Comparison of ENCODE assay signal across 12 cellular contexts in genomic region chr16:67406628-67407027, GRCh38. TPM values are rescaled to one million over a fixed set of nuclear protein-coding genes. Genes with fewer than 3 reads are reported as not detected.
A peak's percentile ranks its signal among the peaks of the same experiment; 100 is the strongest.
DNase-seq lines count a peak whose midpoint lies in the region; ATAC-seq and TF ChIP-seq lines count a peak whose summit lies in the region.
"Had no signal": no experiment of that assay in that cellular context is flagged by ENCODE, and none has a peak within 500 bp of the region (broad histone marks: within the 10 kb centered on the region; RNA-seq: fewer than 3 reads in every experiment).

No MANE protein-coding gene starts in this region.

- no peaks in the 10 kb centered on the region for H3K9me3 Mint-ChIP-seq in stimulated activated naive CD8-positive, alpha-beta T cell treated with anti-CD3 and anti-CD28 coated beads, Interleukin-15, amount 100 ng/mL, for 72 hours
- H3K9me3 Mint-ChIP-seq in activated naive CD4-positive, alpha-beta T cell treated with anti-CD3 and anti-CD28 coated beads, Interleukin-2, amount 10 ng/mL, durations not matched to agents 7 days and 5 days = no peaks in the 10 kb centered on the region
- H3K9me3 Mint-ChIP-seq: activated T-helper 2 cell treated with anti-CD3 and anti-CD28 coated beads, Interferon-gamma antibody, Interleukin-2, Interleukin-4, amounts not matched to agents 10 μg/mL and 5 μg/mL and 100 μg/mL, durations not matched to agents 14 hours and 24 hours and 36 hours; CD4-positive, alpha-beta memory T cell had no signal

- H3K4me1 ChIP-seq in adipocyte (ENCODE audit: control insufficient read depth, insufficient read depth, low read length) = peaks cover 34% of the 10 kb centered on the region
- peaks cover 22% of the 10 kb centered on the region for H3K4me1 ChIP-seq in prostate gland (replicated peaks)

- H3K4me3 ChIP-seq in adipocyte (ENCODE audit: low read length) (peak overlapping the region; percentile 47), fibroblast of the aortic adventitia (ENCODE audit: low read depth, low read length) (no peak overlapping the region), prostate gland (no peak overlapping the region)

- 44% methylated on average over 3 of the region's 3 CpGs for WGBS in prostate gland

- no peak overlapping the region for H3K27ac Mint-ChIP-seq in stimulated activated naive CD8-positive, alpha-beta T cell treated with anti-CD3 and anti-CD28 coated beads, Interleukin-15, amount 100 ng/mL, for 72 hours
- H3K27ac Mint-ChIP-seq in activated naive CD4-positive, alpha-beta T cell treated with anti-CD3 and anti-CD28 coated beads, Interleukin-2, amount 10 ng/mL, durations not matched to agents 7 days and 5 days = no peak overlapping the region
- H3K27ac Mint-ChIP-seq: activated T-helper 2 cell treated with anti-CD3 and anti-CD28 coated beads, Interferon-gamma antibody, Interleukin-2, Interleukin-4, amounts not matched to agents 10 μg/mL and 5 μg/mL and 100 μg/mL, durations not matched to agents 14 hours and 24 hours and 36 hours had no signal

- ATAC-seq in stimulated activated naive CD8-positive, alpha-beta T cell treated with anti-CD3 and anti-CD28 coated beads, Interleukin-15, amount 100 ng/mL, for 72 hours = no peak
- ATAC-seq in GM21825 (IDR thresholded peaks at IDR 0.05; ENCODE audit: unreplicated experiment) = no peak

- H3K4me3 Mint-ChIP-seq in stimulated activated naive CD8-positive, alpha-beta T cell treated with anti-CD3 and anti-CD28 coated beads, Interleukin-15, amount 100 ng/mL, for 72 hours = no peak overlapping the region
- no peak overlapping the region for H3K4me3 Mint-ChIP-seq in activated naive CD4-positive, alpha-beta T cell treated with anti-CD3 and anti-CD28 coated beads, Interleukin-2, amount 10 ng/mL, durations not matched to agents 7 days and 5 days
- H3K4me3 Mint-ChIP-seq: CD4-positive, alpha-beta memory T cell had no signal

- peaks cover 35% of the 10 kb centered on the region for H3K27me3 Mint-ChIP-seq in stimulated activated naive CD8-positive, alpha-beta T cell treated with anti-CD3 and anti-CD28 coated beads, Interleukin-15, amount 100 ng/mL, for 72 hours
- peaks cover 51% of the 10 kb centered on the region for H3K27me3 Mint-ChIP-seq in activated naive CD4-positive, alpha-beta T cell treated with anti-CD3 and anti-CD28 coated beads, Interleukin-2, amount 10 ng/mL, durations not matched to agents 7 days and 5 days

- CTCF ChIA-PET in activated naive CD4-positive, alpha-beta T cell treated with anti-CD3 and anti-CD28 coated beads, Interleukin-2, amount 10 ng/mL, durations not matched to agents 7 days and 5 days (lab: Charles Lee) = interaction anchor here (1.9 to 2.1 kb wide), 2 partner anchors 21 to 146 kb away, joined by 5 to 7 read pairs; no protein-coding TSS in a partner anchor

- TF ChIP-seq CTCF in fibroblast of the aortic adventitia (IDR thresholded peaks at IDR 0.05; ENCODE audit: insufficient read depth, low read length) = no peak
- no peak for TF ChIP-seq CTCF in prostate gland (IDR thresholded peaks at IDR 0.05)

- H3K27me3 ChIP-seq in adipocyte (replicated peaks; ENCODE audit: control insufficient read depth, insufficient read depth, low read length) (no peaks in the 10 kb centered on the region), prostate gland (replicated peaks; ENCODE audit: insufficient read depth) (no peaks in the 10 kb centered on the region)
- H3K27me3 ChIP-seq: neutrophil had no signal

- no peaks in the 10 kb centered on the region for H3K4me1 Mint-ChIP-seq in stimulated activated naive CD8-positive, alpha-beta T cell treated with anti-CD3 and anti-CD28 coated beads, Interleukin-15, amount 100 ng/mL, for 72 hours
- H3K4me1 Mint-ChIP-seq in activated naive CD4-positive, alpha-beta T cell treated with anti-CD3 and anti-CD28 coated beads, Interleukin-2, amount 10 ng/mL, durations not matched to agents 7 days and 5 days = no peaks in the 10 kb centered on the region
- H3K4me1 Mint-ChIP-seq: CD4-positive, alpha-beta memory T cell had no signal

- H3K27ac ChIP-seq in prostate gland = peak overlapping the region; percentile 94 to 95
- H3K27ac ChIP-seq: neutrophil had no signal

- peak; percentile 93 for DNase-seq in AG20443 (ENCODE audit: low spot score)
- DNase-seq in adipocyte (ENCODE audit: low read depth) = peak; percentile 88
- peak; percentile 82 for DNase-seq in fibroblast of the aortic adventitia (ENCODE audit: low read depth)
- DNase-seq in prostate gland (ENCODE audit: low spot score) = no peak
- no peak for DNase-seq in ecto neural progenitor cell (ENCODE audit: low spot score)
- DNase-seq in stimulated activated naive CD8-positive, alpha-beta T cell treated with anti-CD3 and anti-CD28 coated beads, Interleukin-15, amount 100 ng/mL, for 72 hours = no peak
- DNase-seq in activated naive CD4-positive, alpha-beta T cell treated with anti-CD3 and anti-CD28 coated beads, Interleukin-2, amount 10 ng/mL, durations not matched to agents 7 days and 5 days = no peak
- DNase-seq: CD4-positive, alpha-beta memory T cell; NCI-H526 treated with DMSO at 0.1 percent for 48 hours had no signal

- H3K36me3 Mint-ChIP-seq in activated naive CD4-positive, alpha-beta T cell treated with anti-CD3 and anti-CD28 coated beads, Interleukin-2, amount 10 ng/mL, durations not matched to agents 7 days and 5 days = no peaks in the 10 kb centered on the region
- H3K36me3 Mint-ChIP-seq: CD4-positive, alpha-beta memory T cell had no signal

- no peak for TF ChIP-seq POLR2A in prostate gland (IDR thresholded peaks at IDR 0.05)

- H3K36me3 ChIP-seq in adipocyte (ENCODE audit: control insufficient read depth, insufficient read depth, low read length, severe bottlenecking) (no peaks in the 10 kb centered on the region), prostate gland (no peaks in the 10 kb centered on the region)
- H3K36me3 ChIP-seq: neutrophil had no signal

- H3K9ac ChIP-seq in adipocyte (ENCODE audit: low read length) = peak overlapping the region; percentile 63

- intact Hi-C loops in prostate gland (cut with DNase I) = no loop called here

- no peaks in the 10 kb centered on the region for H3K9me3 ChIP-seq in adipocyte (ENCODE audit: control insufficient read depth, low read length)
- no peaks in the 10 kb centered on the region for H3K9me3 ChIP-seq in prostate gland
- H3K9me3 ChIP-seq: neutrophil had no signal

RNA-seq across cellular contexts. Expression of gene ZDHHC1, which starts 9.6 kb away (rescaled TPM):
- total RNA-seq in fibroblast of the aortic adventitia (ENCODE audit: low replicate concordance) (7.1 and 7.6 TPM in 2 replicates), prostate gland (10 to 100 TPM; 20.3 to 69.8 TPM)
- total RNA-seq: CD4-positive, alpha-beta memory T cell had no signal

RNA-seq across cellular contexts. Expression of gene TPPP3, which starts 13.3 kb away (rescaled TPM):
- 0.74 and 0.99 TPM in 2 replicates for total RNA-seq in fibroblast of the aortic adventitia (ENCODE audit: low replicate concordance)
- total RNA-seq in prostate gland = 1 to 10 TPM; 3.4 to 10.0 TPM
- total RNA-seq: activated T-helper 2 cell treated with anti-CD3 and anti-CD28 coated beads, Interferon-gamma antibody, Interleukin-2, Interleukin-4, amounts not matched to agents 10 μg/mL and 5 μg/mL and 100 μg/mL, durations not matched to agents 14 hours and 24 hours and 36 hours; CD4-positive, alpha-beta memory T cell had no signal

RNA-seq across cellular contexts. Expression of gene HSD11B2, which starts 24.3 kb away (rescaled TPM):
- total RNA-seq in fibroblast of the aortic adventitia (ENCODE audit: low replicate concordance) = not detected in 2 replicates
- total RNA-seq in prostate gland = 10 to 100 TPM; 11.4 to 35.6 TPM
- total RNA-seq: CD4-positive, alpha-beta memory T cell had no signal

Comparison
In these comparisons a context has a peak if more than half of its experiments do, and no peak if none do; other contexts are left out.
1. DNase-seq: peak in AG20443 (single experiment), adipocyte (single experiment) and fibroblast of the aortic adventitia (single experiment); none in prostate gland (single experiment), ecto neural progenitor cell (single experiment), stimulated activated naive CD8-positive, alpha-beta T cell treated with anti-CD3 and anti-CD28 coated beads, Interleukin-15, amount 100 ng/mL, for 72 hours (0 of 2) and activated naive CD4-positive, alpha-beta T cell treated with anti-CD3 and anti-CD28 coated beads, Interleukin-2, amount 10 ng/mL, durations not matched to agents 7 days and 5 days (single experiment).
2. RNA of gene HSD11B2, which starts 24.3 kb away (total RNA-seq): 11.4 to 35.6 TPM in prostate gland; not detected in fibroblast of the aortic adventitia; every median in the first group is over 10 times any median in the second.